Comparison of ENCODE assay signal across 8 cellular contexts in genomic region chr5:55535199-55535905, GRCh38. TPM values are rescaled to one million over a fixed set of nuclear protein-coding genes. Genes with fewer than 3 reads are reported as not detected.
A peak's percentile ranks its signal among the peaks of the same experiment; 100 is the strongest.
DNase-seq lines count a peak whose midpoint lies in the region; ATAC-seq, FAIRE-seq and TF ChIP-seq lines count a peak whose summit lies in the region.

No MANE protein-coding gene starts in this region.

- H3K4me3 Mint-ChIP-seq in T-cell, result peak overlapping the region; percentile 89 to 94 (median 93)

- intact Hi-C loops in pancreas (cut with DNase I), result no loop called here

- ATAC-seq in HG02938 (IDR thresholded peaks at IDR 0.05; ENCODE audit: unreplicated experiment) (peak; percentile 9), T-cell (replicated peaks in 1 of 4) (peak in 3 of 4 experiments; percentile 1 to 3 (median 1)), pancreas (peak; percentile 28 to 37 (median 33)), GM18498 (IDR thresholded peaks at IDR 0.05; ENCODE audit: unreplicated experiment) (no peak)

- no peak for FAIRE-seq in pancreas (lab: Jason Lieb, UNC)

- peaks cover 9% of the 10 kb centered on the region for H3K36me3 Mint-ChIP-seq in T-cell

- no peaks in the 10 kb centered on the region for H3K9me3 ChIP-seq in pancreas

- H3K9me3 Mint-ChIP-seq in T-cell, result no peaks in the 10 kb centered on the region

- no peaks in the 10 kb centered on the region for H3K36me3 ChIP-seq in pancreas

- CTCF ChIA-PET in T-cell (lab: Charles Lee), result no interaction called here

- H3K4me1 Mint-ChIP-seq in T-cell, result peaks cover 39 to 59% (median 42%) of the 10 kb centered on the region in 3 donors

- peak overlapping the region; percentile 82 to 87 for H3K27ac Mint-ChIP-seq in T-cell

- no peak for TF ChIP-seq CTCF in foreskin fibroblast (IDR thresholded peaks at IDR 0.05; ENCODE audit: low read depth, low read length)
- TF ChIP-seq CTCF in pancreas (IDR thresholded peaks at IDR 0.05), result no peak

- peak overlapping the region; percentile 66 to 80 for H3K4me3 ChIP-seq in foreskin fibroblast (ENCODE audit: low read depth in 1 of 2, low read length in 2 of 2)
- peak overlapping the region; percentile 64 to 81 (median 74) for H3K4me3 ChIP-seq in pancreas

- DNase-seq in NCI-H1694 treated with DMSO at 0.1 percent for 48 hours (lab: John Stamatoyannopoulos, UW), result peak; percentile 76
- no peak for DNase-seq in NCI-H1694 (lab: John Stamatoyannopoulos, UW)
- no peak for DNase-seq in T-cell
- no peak for DNase-seq in foreskin fibroblast
- DNase-seq in pancreas, result no peak
- DNase-seq in NCI-H187 treated with DMSO at 0.1 percent for 48 hours (lab: John Stamatoyannopoulos, UW), result no peak

- 10 to 12% methylated on average over 19 of the region's 19 CpGs for WGBS in pancreas, 2 donors

- no peaks in the 10 kb centered on the region for H3K27me3 Mint-ChIP-seq in T-cell

- peak overlapping the region; percentile 78 to 93 (median 90) for H3K27ac ChIP-seq in pancreas

- no peaks in the 10 kb centered on the region for H3K27me3 ChIP-seq in pancreas

- POLR2A ChIA-PET in T-cell (lab: Charles Lee), result interaction anchor here (0.5 to 0.6 kb wide), 2 partner anchors 22 to 567 kb away, joined by 6 to 8 read pairs; no protein-coding TSS in a partner anchor

- H3K4me1 ChIP-seq in pancreas, result peaks cover 3 to 18% (median 12%) of the 10 kb centered on the region in 3 donors

RNA-seq across cellular contexts. Expression of gene PLPP1, which starts 0.6 kb away (rescaled TPM):
- total RNA-seq in T-cell (10 to 100 TPM in 2 of 5 donors, 1 to 10 TPM in 3; 7.2 to 15.5 (median 8.6) TPM), pancreas (10 to 100 TPM; 11.5 to 28.0 (median 17.1) TPM)
- 10 to 100 TPM; 23.8 to 34.9 TPM for polyA plus RNA-seq in pancreas
